Comparison of ENCODE assay signal across 2 cellular contexts in genomic region chr1:19816737-19817086, GRCh38.
TF ChIP-seq lines count a peak whose summit lies in the region.

No MANE protein-coding gene starts in this region.

TF ChIP-seq in GM23338, 12 proteins besides CTCF, POLR2A, EP300 and RAD21:
- TF ChIP-seq NANOG (IDR thresholded peaks at IDR 0.05; ENCODE audit: borderline replicate concordance) = peak; percentile 75
- TF ChIP-seq, protein P1, sequence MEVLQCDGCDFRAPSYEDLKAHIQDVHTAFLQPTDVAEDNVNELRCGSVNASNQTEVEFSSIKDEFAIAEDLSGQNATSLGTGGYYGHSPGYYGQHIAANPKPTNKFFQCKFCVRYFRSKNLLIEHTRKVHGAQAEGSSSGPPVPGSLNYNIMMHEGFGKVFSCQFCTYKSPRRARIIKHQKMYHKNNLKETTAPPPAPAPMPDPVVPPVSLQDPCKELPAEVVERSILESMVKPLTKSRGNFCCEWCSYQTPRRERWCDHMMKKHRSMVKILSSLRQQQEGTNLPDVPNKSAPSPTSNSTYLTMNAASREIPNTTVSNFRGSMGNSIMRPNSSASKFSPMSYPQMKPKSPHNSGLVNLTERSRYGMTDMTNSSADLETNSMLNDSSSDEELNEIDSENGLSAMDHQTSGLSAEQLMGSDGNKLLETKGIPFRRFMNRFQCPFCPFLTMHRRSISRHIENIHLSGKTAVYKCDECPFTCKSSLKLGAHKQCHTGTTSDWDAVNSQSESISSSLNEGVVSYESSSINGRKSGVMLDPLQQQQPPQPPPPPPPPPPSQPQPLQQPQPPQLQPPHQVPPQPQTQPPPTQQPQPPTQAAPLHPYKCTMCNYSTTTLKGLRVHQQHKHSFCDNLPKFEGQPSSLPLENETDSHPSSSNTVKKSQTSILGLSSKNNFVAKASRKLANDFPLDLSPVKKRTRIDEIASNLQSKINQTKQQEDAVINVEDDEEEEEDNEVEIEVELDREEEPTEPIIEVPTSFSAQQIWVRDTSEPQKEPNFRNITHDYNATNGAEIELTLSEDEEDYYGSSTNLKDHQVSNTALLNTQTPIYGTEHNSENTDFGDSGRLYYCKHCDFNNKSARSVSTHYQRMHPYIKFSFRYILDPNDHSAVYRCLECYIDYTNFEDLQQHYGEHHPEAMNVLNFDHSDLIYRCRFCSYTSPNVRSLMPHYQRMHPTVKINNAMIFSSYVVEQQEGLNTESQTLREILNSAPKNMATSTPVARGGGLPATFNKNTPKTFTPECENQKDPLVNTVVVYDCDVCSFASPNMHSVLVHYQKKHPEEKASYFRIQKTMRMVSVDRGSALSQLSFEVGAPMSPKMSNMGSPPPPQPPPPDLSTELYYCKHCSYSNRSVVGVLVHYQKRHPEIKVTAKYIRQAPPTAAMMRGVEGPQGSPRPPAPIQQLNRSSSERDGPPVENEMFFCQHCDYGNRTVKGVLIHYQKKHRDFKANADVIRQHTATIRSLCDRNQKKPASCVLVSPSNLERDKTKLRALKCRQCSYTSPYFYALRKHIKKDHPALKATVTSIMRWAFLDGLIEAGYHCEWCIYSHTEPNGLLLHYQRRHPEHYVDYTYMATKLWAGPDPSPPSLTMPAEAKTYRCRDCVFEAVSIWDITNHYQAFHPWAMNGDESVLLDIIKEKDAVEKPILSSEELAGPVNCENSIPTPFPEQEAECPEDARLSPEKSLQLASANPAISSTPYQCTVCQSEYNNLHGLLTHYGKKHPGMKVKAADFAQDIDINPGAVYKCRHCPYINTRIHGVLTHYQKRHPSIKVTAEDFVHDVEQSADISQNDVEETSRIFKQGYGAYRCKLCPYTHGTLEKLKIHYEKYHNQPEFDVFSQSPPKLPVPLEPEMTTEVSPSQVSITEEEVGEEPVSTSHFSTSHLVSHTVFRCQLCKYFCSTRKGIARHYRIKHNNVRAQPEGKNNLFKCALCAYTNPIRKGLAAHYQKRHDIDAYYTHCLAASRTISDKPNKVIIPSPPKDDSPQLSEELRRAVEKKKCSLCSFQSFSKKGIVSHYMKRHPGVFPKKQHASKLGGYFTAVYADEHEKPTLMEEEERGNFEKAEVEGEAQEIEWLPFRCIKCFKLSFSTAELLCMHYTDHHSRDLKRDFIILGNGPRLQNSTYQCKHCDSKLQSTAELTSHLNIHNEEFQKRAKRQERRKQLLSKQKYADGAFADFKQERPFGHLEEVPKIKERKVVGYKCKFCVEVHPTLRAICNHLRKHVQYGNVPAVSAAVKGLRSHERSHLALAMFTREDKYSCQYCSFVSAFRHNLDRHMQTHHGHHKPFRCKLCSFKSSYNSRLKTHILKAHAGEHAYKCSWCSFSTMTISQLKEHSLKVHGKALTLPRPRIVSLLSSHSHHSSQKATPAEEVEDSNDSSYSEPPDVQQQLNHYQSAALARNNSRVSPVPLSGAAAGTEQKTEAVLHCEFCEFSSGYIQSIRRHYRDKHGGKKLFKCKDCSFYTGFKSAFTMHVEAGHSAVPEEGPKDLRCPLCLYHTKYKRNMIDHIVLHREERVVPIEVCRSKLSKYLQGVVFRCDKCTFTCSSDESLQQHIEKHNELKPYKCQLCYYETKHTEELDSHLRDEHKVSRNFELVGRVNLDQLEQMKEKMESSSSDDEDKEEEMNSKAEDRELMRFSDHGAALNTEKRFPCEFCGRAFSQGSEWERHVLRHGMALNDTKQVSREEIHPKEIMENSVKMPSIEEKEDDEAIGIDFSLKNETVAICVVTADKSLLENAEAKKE (CRISPR knock-in tag; IDR thresholded peaks at IDR 0.05) = peak; percentile 81
- TF ChIP-seq CREB1 (CRISPR knock-in tag; IDR thresholded peaks at IDR 0.05; ENCODE audit: low read depth) = peak; percentile 3; the same call in 1 of the 2 replicates
TF ChIP-seq in GM23338: peak in this region for 3; not testable (repeated sequence) for 9.

TF ChIP-seq in H1, 55 proteins besides CTCF, POLR2A, EP300 and RAD21:
- 0 out of 2 replicates have a peak, but pooled peaks have one; percentile 47 for TF ChIP-seq TCF12 (IDR thresholded peaks at IDR 0.05; ENCODE audit: low read depth, low read length)
- peak; percentile 52 for TF ChIP-seq NANOG (IDR thresholded peaks at IDR 0.05; ENCODE audit: insufficient read depth, low read depth, low read length, poor library complexity, severe bottlenecking)
- TF ChIP-seq HDAC2 (IDR thresholded peaks at IDR 0.05; ENCODE audit: borderline replicate concordance in 1 of 2, low read depth in 2 of 2, low read length in 2 of 2) = 0 out of 4 replicates have a peak, but pooled peaks of 1 of the 2 experiments have one; percentile 6
- TF ChIP-seq SP1 (IDR thresholded peaks at IDR 0.05; ENCODE audit: low read depth, low read length) = peak; percentile 24; the same call in 1 of the 2 replicates
